ENCODE assay signal across 23 cellular contexts in the genomic region with DNA sequence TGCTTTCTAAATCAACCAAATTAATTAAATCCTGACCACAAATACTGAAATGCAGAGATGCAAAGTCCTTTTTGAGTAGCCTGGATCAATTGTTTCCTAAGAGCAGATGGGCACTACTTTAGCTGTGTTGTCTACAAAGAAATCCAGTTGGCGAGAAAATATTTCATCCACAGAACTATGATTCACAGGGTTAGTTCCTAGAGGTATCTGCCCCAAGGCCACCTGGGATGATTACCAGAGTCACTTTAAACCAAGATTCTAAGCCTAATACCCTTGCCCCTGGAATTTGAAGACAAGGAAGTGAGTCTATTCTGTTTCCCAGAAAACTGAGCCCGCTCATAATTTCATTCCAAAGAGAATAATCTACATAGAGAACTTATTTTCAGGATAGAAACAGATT.
DNase-seq lines count a peak whose midpoint lies in the region; ATAC-seq, FAIRE-seq and TF ChIP-seq lines count a peak whose summit lies in the region.
"Had no signal": no experiment of that assay in that cellular context is flagged by ENCODE, and none has a peak within 500 bp of the region (broad histone marks: within the 10 kb centered on the region; RNA-seq: fewer than 3 reads in every experiment).

No MANE protein-coding gene starts in this region.

- DNase-seq in A549 (ENCODE audit: low read depth in 1 of 2, low spot score in 1 of 2) (peak in 1 of 2 experiments; percentile 49), RPMI7951 (ENCODE audit: low read depth) (peak; percentile 64), foreskin keratinocyte (peak in 1 of 2 donors; percentile 53), sciatic nerve (ENCODE audit: low spot score) (no peak), anterior cingulate cortex (lab: John Stamatoyannopoulos, UW) (no peak), retina (no peak)
- no peak for DNase-seq in stimulated activated CD4-positive, alpha-beta T cell treated with anti-CD3 and anti-CD28 coated beads, Interleukin-4, amount 100 ng/mL, for 1 hour
- DNase-seq: Calu3; CD4-positive, alpha-beta memory T cell; DMS79 treated with DMSO at 0.1 percent for 48 hours; GF-D8; H9; Karpas-422; NCI-H1092 treated with DMSO at 0.1 percent for 48 hours; NCI-H146; NCI-H2029 treated with DMSO at 0.1 percent for 48 hours; NCI-H510A; NCI-H774; RPMI8226; SIG-M5 had no signal

- 0 out of 3 replicates have a peak overlapping the region, but pooled peaks have one; percentile 14 for H3K4me2 ChIP-seq in A549

- intact Hi-C loops in sciatic nerve (cut with DNase I), result no loop called here

- no peak for TF ChIP-seq EP300 in A549 (IDR thresholded peaks at IDR 0.05)

- FAIRE-seq in A549 (lab: Jason Lieb, UNC), result no peak
- peak; percentile 93 for FAIRE-seq in G401.6 (lab: Jason Lieb, UNC)
- FAIRE-seq: A204.1, GM19239 had no signal

- no peaks in the 10 kb centered on the region for H3K9me3 ChIP-seq in A549

- H3K4me3 ChIP-seq in A549, result no peak overlapping the region

- TF ChIP-seq CTCF in A549 (IDR thresholded peaks at IDR 0.05), result no peak
- no peak for TF ChIP-seq CTCF in foreskin keratinocyte (conservative IDR thresholded peaks at IDR 0.05)

- POLR2A ChIA-PET in A549 (lab: Yijun Ruan, JAX), result no interaction called here

- WGBS in A549 (ENCODE audit: missing lambda C conversion rate), result 88% methylated on average over 2 of the region's 2 CpGs

- TF ChIP-seq POLR2A in A549 (IDR thresholded peaks at IDR 0.05; ENCODE audit: low read length), result no peak

- ATAC-seq in A549 (no peak), foreskin keratinocyte (peak; percentile 3), sciatic nerve (no peak)

- CTCF ChIA-PET in A549 (lab: Yijun Ruan, JAX), result interaction anchor here (0.7 to 2.8 kb wide), 4 partner anchors 9 to 57 kb away, joined by 3 to 7 read pairs (median 4); no protein-coding TSS in a partner anchor

- no peaks in the 10 kb centered on the region for H3K27me3 ChIP-seq in foreskin keratinocyte

- H3K27ac ChIP-seq in A549 (peak overlapping the region; percentile 94 to 98), foreskin keratinocyte (no peak overlapping the region)

- H3K4me1 ChIP-seq in A549 (peaks cover 66% of the 10 kb centered on the region), foreskin keratinocyte (peaks cover 27% of the 10 kb centered on the region)

- no peak for TF ChIP-seq RAD21 in A549 (conservative IDR thresholded peaks at IDR 0.05 in 1 of 2, IDR thresholded peaks at IDR 0.05 in 1 of 2)

TF ChIP-seq in A549, 52 proteins besides CTCF, POLR2A, EP300 and RAD21:
- TF ChIP-seq RCOR1 (IDR thresholded peaks at IDR 0.05; ENCODE audit: low read depth, low read length), result no peak
- no peak for TF ChIP-seq FOSL2 (IDR thresholded peaks at IDR 0.05)
- TF ChIP-seq FOSL2 (CRISPR knock-in tag; IDR thresholded peaks at IDR 0.05), result 0 out of 2 replicates have a peak, but pooled peaks have one; percentile 8
- no peak for TF ChIP-seq KDM5A (IDR thresholded peaks at IDR 0.05)
- 0 out of 2 replicates have a peak, but pooled peaks have one; percentile 10 for TF ChIP-seq ZNF302 (CRISPR knock-in tag; IDR thresholded peaks at IDR 0.05)
